2 cellular contexts compared by ENCODE assay signal in the genomic region with DNA sequence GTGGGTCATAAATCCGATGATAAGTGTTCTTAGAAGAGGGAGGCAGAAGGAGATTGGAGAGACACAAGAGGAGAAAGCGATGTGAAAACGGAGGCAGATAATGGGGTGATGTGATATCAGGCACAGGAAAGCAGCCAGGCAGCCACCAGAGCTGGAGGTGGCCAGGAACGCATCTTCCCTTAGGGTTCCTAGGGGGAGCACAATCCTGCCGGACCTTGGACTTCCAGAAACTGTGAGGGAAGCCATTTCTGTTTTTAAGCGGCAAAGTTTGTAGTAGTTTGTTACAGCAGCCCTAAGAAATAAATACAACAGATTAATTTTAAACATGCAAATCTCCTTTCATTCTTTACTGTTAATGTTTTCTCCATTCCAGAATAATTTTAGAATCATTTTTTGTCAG.
TF ChIP-seq lines count a peak whose summit lies in the region.

No MANE protein-coding gene starts in this region.

TF ChIP-seq in GM23338, 12 proteins besides CTCF, POLR2A, EP300 and RAD21 (continues in another document):
- TF ChIP-seq STAT1 (IDR thresholded peaks at IDR 0.05; ENCODE audit: unreplicated experiment) = no peak
- TF ChIP-seq EZH2phosphoT487 (IDR thresholded peaks at IDR 0.05; ENCODE audit: unreplicated experiment) = no peak
- TF ChIP-seq JUNB (IDR thresholded peaks at IDR 0.05; ENCODE audit: unreplicated experiment) = no peak
- TF ChIP-seq NANOG (IDR thresholded peaks at IDR 0.05; ENCODE audit: borderline replicate concordance) = no peak
- TF ChIP-seq, protein P1, sequence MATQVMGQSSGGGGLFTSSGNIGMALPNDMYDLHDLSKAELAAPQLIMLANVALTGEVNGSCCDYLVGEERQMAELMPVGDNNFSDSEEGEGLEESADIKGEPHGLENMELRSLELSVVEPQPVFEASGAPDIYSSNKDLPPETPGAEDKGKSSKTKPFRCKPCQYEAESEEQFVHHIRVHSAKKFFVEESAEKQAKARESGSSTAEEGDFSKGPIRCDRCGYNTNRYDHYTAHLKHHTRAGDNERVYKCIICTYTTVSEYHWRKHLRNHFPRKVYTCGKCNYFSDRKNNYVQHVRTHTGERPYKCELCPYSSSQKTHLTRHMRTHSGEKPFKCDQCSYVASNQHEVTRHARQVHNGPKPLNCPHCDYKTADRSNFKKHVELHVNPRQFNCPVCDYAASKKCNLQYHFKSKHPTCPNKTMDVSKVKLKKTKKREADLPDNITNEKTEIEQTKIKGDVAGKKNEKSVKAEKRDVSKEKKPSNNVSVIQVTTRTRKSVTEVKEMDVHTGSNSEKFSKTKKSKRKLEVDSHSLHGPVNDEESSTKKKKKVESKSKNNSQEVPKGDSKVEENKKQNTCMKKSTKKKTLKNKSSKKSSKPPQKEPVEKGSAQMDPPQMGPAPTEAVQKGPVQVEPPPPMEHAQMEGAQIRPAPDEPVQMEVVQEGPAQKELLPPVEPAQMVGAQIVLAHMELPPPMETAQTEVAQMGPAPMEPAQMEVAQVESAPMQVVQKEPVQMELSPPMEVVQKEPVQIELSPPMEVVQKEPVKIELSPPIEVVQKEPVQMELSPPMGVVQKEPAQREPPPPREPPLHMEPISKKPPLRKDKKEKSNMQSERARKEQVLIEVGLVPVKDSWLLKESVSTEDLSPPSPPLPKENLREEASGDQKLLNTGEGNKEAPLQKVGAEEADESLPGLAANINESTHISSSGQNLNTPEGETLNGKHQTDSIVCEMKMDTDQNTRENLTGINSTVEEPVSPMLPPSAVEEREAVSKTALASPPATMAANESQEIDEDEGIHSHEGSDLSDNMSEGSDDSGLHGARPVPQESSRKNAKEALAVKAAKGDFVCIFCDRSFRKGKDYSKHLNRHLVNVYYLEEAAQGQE (IDR thresholded peaks at IDR 0.05; ENCODE audit: unreplicated experiment) = no peak
- no peak for TF ChIP-seq ETS1 (IDR thresholded peaks at IDR 0.05)
- TF ChIP-seq, protein P2, sequence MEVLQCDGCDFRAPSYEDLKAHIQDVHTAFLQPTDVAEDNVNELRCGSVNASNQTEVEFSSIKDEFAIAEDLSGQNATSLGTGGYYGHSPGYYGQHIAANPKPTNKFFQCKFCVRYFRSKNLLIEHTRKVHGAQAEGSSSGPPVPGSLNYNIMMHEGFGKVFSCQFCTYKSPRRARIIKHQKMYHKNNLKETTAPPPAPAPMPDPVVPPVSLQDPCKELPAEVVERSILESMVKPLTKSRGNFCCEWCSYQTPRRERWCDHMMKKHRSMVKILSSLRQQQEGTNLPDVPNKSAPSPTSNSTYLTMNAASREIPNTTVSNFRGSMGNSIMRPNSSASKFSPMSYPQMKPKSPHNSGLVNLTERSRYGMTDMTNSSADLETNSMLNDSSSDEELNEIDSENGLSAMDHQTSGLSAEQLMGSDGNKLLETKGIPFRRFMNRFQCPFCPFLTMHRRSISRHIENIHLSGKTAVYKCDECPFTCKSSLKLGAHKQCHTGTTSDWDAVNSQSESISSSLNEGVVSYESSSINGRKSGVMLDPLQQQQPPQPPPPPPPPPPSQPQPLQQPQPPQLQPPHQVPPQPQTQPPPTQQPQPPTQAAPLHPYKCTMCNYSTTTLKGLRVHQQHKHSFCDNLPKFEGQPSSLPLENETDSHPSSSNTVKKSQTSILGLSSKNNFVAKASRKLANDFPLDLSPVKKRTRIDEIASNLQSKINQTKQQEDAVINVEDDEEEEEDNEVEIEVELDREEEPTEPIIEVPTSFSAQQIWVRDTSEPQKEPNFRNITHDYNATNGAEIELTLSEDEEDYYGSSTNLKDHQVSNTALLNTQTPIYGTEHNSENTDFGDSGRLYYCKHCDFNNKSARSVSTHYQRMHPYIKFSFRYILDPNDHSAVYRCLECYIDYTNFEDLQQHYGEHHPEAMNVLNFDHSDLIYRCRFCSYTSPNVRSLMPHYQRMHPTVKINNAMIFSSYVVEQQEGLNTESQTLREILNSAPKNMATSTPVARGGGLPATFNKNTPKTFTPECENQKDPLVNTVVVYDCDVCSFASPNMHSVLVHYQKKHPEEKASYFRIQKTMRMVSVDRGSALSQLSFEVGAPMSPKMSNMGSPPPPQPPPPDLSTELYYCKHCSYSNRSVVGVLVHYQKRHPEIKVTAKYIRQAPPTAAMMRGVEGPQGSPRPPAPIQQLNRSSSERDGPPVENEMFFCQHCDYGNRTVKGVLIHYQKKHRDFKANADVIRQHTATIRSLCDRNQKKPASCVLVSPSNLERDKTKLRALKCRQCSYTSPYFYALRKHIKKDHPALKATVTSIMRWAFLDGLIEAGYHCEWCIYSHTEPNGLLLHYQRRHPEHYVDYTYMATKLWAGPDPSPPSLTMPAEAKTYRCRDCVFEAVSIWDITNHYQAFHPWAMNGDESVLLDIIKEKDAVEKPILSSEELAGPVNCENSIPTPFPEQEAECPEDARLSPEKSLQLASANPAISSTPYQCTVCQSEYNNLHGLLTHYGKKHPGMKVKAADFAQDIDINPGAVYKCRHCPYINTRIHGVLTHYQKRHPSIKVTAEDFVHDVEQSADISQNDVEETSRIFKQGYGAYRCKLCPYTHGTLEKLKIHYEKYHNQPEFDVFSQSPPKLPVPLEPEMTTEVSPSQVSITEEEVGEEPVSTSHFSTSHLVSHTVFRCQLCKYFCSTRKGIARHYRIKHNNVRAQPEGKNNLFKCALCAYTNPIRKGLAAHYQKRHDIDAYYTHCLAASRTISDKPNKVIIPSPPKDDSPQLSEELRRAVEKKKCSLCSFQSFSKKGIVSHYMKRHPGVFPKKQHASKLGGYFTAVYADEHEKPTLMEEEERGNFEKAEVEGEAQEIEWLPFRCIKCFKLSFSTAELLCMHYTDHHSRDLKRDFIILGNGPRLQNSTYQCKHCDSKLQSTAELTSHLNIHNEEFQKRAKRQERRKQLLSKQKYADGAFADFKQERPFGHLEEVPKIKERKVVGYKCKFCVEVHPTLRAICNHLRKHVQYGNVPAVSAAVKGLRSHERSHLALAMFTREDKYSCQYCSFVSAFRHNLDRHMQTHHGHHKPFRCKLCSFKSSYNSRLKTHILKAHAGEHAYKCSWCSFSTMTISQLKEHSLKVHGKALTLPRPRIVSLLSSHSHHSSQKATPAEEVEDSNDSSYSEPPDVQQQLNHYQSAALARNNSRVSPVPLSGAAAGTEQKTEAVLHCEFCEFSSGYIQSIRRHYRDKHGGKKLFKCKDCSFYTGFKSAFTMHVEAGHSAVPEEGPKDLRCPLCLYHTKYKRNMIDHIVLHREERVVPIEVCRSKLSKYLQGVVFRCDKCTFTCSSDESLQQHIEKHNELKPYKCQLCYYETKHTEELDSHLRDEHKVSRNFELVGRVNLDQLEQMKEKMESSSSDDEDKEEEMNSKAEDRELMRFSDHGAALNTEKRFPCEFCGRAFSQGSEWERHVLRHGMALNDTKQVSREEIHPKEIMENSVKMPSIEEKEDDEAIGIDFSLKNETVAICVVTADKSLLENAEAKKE (CRISPR knock-in tag; IDR thresholded peaks at IDR 0.05) = no peak
- TF ChIP-seq EZH2 (IDR thresholded peaks at IDR 0.05; ENCODE audit: low read depth, unreplicated experiment) = no peak
- no peak for TF ChIP-seq CREB1 (CRISPR knock-in tag; IDR thresholded peaks at IDR 0.05; ENCODE audit: low read depth)
- TF ChIP-seq ZNF331 (CRISPR knock-in tag; IDR thresholded peaks at IDR 0.05; ENCODE audit: low read depth) = no peak

TF ChIP-seq in H1, 55 proteins besides CTCF, POLR2A, EP300 and RAD21:
- TF ChIP-seq, protein P3, sequence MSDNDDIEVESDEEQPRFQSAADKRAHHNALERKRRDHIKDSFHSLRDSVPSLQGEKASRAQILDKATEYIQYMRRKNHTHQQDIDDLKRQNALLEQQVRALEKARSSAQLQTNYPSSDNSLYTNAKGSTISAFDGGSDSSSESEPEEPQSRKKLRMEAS (IDR thresholded peaks at IDR 0.05) = peak; percentile 42; the same call in 1 of the 2 replicates
- TF ChIP-seq CEBPB (IDR thresholded peaks at IDR 0.05; ENCODE audit: low read depth, low read length) = no peak
- no peak for TF ChIP-seq SP2 (IDR thresholded peaks at IDR 0.05; ENCODE audit: low read length)
- no peak for TF ChIP-seq RXRA (IDR thresholded peaks at IDR 0.05; ENCODE audit: insufficient read depth, low read depth, low read length)
- TF ChIP-seq YY1 (IDR thresholded peaks at IDR 0.05; ENCODE audit: low read depth, low read length) = peak; percentile 81
- no peak for TF ChIP-seq ASH2L (IDR thresholded peaks at IDR 0.05; ENCODE audit: low read length)
- TF ChIP-seq E2F6 (IDR thresholded peaks at IDR 0.05) = peak; percentile 82; the same call in 1 of the 2 replicates
